In the genomic region with DNA sequence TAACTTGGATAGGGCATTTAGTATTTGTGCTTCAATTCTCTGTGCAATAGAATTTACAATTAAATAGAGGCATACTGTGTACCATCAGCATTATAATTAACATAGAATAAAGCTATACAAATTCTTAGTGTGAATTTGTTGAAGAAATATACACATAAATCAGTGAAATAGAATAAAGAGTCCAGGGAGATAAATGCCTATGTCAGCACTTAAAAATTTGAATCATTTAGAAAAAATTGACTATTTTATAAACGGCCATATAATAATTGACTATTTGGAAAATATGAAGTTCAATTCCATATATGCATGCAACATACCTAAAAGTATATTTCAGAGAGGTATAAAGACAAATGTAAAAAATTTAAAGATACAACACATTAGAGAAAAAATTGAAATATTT, we compare ENCODE assay signal across 22 cellular contexts.
A peak's percentile ranks its signal among the peaks of the same experiment; 100 is the strongest.
DNase-seq lines count a peak whose midpoint lies in the region; ATAC-seq, FAIRE-seq and TF ChIP-seq lines count a peak whose summit lies in the region.
"Had no signal": no experiment of that assay in that cellular context is flagged by ENCODE, and none has a peak within 500 bp of the region (broad histone marks: within the 10 kb centered on the region; RNA-seq: fewer than 3 reads in every experiment).

No MANE protein-coding gene starts in this region.

- H3K9ac ChIP-seq in H1 (replicated peaks in 1 of 4; ENCODE audit: extremely low read depth in 1 of 4, low read depth in 3 of 4, low read length in 3 of 4) (no peak overlapping the region), trophoblast cell (ENCODE audit: low read length) (no peak overlapping the region)
- H3K9ac ChIP-seq: BLaER1 treated with 17β-estradiol and CSF1 and Interleukin-3, amounts not matched to agents 10 nM and 100 nM had no signal

- H3K79me2 ChIP-seq in GM23338 (replicated peaks; ENCODE audit: insufficient read depth) = no peaks in the 10 kb centered on the region
- no peaks in the 10 kb centered on the region for H3K79me2 ChIP-seq in H1 (ENCODE audit: control insufficient read depth in 1 of 2, insufficient read depth in 2 of 2, low read length in 2 of 2)
- H3K79me2 ChIP-seq in trophoblast cell (ENCODE audit: control insufficient read depth, insufficient read depth, low read length, poor library complexity) = no peaks in the 10 kb centered on the region

- no peak overlapping the region for H3K18ac ChIP-seq in H1 (ENCODE audit: extremely low read depth, low read length)
- no peak overlapping the region for H3K18ac ChIP-seq in trophoblast cell (ENCODE audit: low read length)

- H3K56ac ChIP-seq in H1 (replicated peaks; ENCODE audit: insufficient read length, low read depth, low read length) = no peak overlapping the region

- no peak overlapping the region for H4K8ac ChIP-seq in H1 (ENCODE audit: extremely low read depth, insufficient read depth, low read length)
- no peak overlapping the region for H4K8ac ChIP-seq in trophoblast cell (ENCODE audit: low read depth, low read length)

- H2BK15ac ChIP-seq in H1 (ENCODE audit: low read length) = no peak overlapping the region

- no peak for TF ChIP-seq CTCF in A549 (IDR thresholded peaks at IDR 0.05)
- TF ChIP-seq CTCF in GM23338 (conservative IDR thresholded peaks at IDR 0.05; ENCODE audit: low read depth in 2 of 2) = no peak
- no peak for TF ChIP-seq CTCF in H1 (IDR thresholded peaks at IDR 0.05; ENCODE audit: control extremely low read depth in 1 of 3, insufficient read depth in 1 of 3, low read depth in 1 of 3, low read length in 3 of 3)

- intact Hi-C loops in Right ventricle myocardium superior (cut with DNase I) = no loop called here

- no peaks in the 10 kb centered on the region for H3K79me1 ChIP-seq in H1 (ENCODE audit: low read depth, low read length)
- no peaks in the 10 kb centered on the region for H3K79me1 ChIP-seq in trophoblast cell (ENCODE audit: low read length)

- H2BK120ac ChIP-seq in H1 (replicated peaks; ENCODE audit: low read depth, low read length) (no peak overlapping the region), trophoblast cell (ENCODE audit: insufficient read depth, low read length, poor library complexity) (no peak overlapping the region)

- H4K12ac ChIP-seq in trophoblast cell (ENCODE audit: low read depth, low read length) = no peak overlapping the region

- H3K36me3 Mint-ChIP-seq in GM23338 (ENCODE audit: low read depth) = no peaks in the 10 kb centered on the region
- H3K36me3 Mint-ChIP-seq: CD8-positive, alpha-beta T cell had no signal

- ATAC-seq in A549 (no peak), GM23338 (no peak), HG03108 (IDR thresholded peaks at IDR 0.05; ENCODE audit: unreplicated experiment) (no peak), Right ventricle myocardium superior (ENCODE audit: poor library complexity) (no peak)
- ATAC-seq: CD8-positive, alpha-beta T cell had no signal

- CTCF ChIA-PET in A549 (lab: Yijun Ruan, JAX) (no interaction called here), H1 (lab: Charles Lee; ENCODE audit: partially characterized antibody) (no interaction called here)

- no peak overlapping the region for H3K14ac ChIP-seq in H1 (ENCODE audit: insufficient read length)
- H3K14ac ChIP-seq in trophoblast cell (ENCODE audit: low read length) = no peak overlapping the region

- H3K9me3 ChIP-seq in A549 (no peaks in the 10 kb centered on the region), H1 (ENCODE audit: insufficient read depth in 2 of 2, low read depth in 1 of 2, low read length in 1 of 2) (no peaks in the 10 kb centered on the region), trophoblast cell (ENCODE audit: insufficient read depth, low read depth, low read length) (no peaks in the 10 kb centered on the region)
- H3K9me3 ChIP-seq: Caco-2 had no signal

- WGBS in A549 (ENCODE audit: missing lambda C conversion rate) = 24% methylated on average over 1 of the region's 1 CpG
- WGBS in H1 (ENCODE audit: extremely low coverage in 1 of 2, insufficient coverage in 1 of 2, insufficient read length in 1 of 2, insufficient replicate concordance in 2 of 2, low coverage in 1 of 2, low lambda C conversion rate in 2 of 2, missing lambda C conversion rate in 1 of 2), 2 experiments = 85% methylated on average over 1 of the region's 1 CpG; no CpG with 5 or more reads in 1 of the 2 experiments
- no CpG with 5 or more reads among the region's 1 CpG for WGBS in trophoblast cell (ENCODE audit: extremely low coverage, insufficient coverage, insufficient read length)

- H2AFZ ChIP-seq in GM23338 = no peak overlapping the region
- no peak overlapping the region for H2AFZ ChIP-seq in H1 (ENCODE audit: low read length)
- H2AFZ ChIP-seq in trophoblast cell (ENCODE audit: insufficient read depth, low read length, poor library complexity) = no peak overlapping the region

- H2AK5ac ChIP-seq in H1 (ENCODE audit: low read depth, low read length) (no peak overlapping the region), trophoblast cell (ENCODE audit: low read length) (no peak overlapping the region)

- H3K4me2 ChIP-seq in A549 = no peak overlapping the region
- H3K4me2 ChIP-seq in GM23338 = 0 out of 2 replicates have a peak overlapping the region, but pooled peaks have one; percentile 27
- no peak overlapping the region; a peak in 1 of 4 replicates for H3K4me2 ChIP-seq in H1 (ENCODE audit: insufficient read depth in 1 of 2, low read depth in 2 of 2, low read length in 2 of 2)
- H3K4me2 ChIP-seq in trophoblast cell (ENCODE audit: low read length) = no peak overlapping the region
- H3K4me2 ChIP-seq: BLaER1 treated with 17β-estradiol and CSF1 and Interleukin-3, amounts not matched to agents 10 nM and 100 nM had no signal

- H3K4me3 ChIP-seq in A549 (no peak overlapping the region), GM23338 (no peak overlapping the region), H1 (ENCODE audit: extremely low read depth in 1 of 4, insufficient read depth in 2 of 4, low read depth in 3 of 4, low read length in 4 of 4) (no peak overlapping the region), trophoblast cell (ENCODE audit: low read depth, low read length) (no peak overlapping the region)
- H3K4me3 ChIP-seq: BLaER1 treated with 17β-estradiol and CSF1 and Interleukin-3, amounts not matched to agents 10 nM and 100 nM had no signal

- TF ChIP-seq POLR2A in A549 (IDR thresholded peaks at IDR 0.05; ENCODE audit: low read length) (no peak), H1 (IDR thresholded peaks at IDR 0.05; ENCODE audit: control extremely low read depth in 1 of 2, low read depth in 2 of 2, low read length in 2 of 2) (no peak)

- no peaks in the 10 kb centered on the region for H3F3A ChIP-seq in GM23338 (replicated peaks; ENCODE audit: low read depth)

- H4K91ac ChIP-seq in H1 (replicated peaks; ENCODE audit: insufficient read length, low read length) = no peak overlapping the region
- no peak overlapping the region for H4K91ac ChIP-seq in trophoblast cell (ENCODE audit: low read depth, low read length)

- H3K36me3 ChIP-seq in GM23338 (ENCODE audit: insufficient read depth) (no peaks in the 10 kb centered on the region), H1 (ENCODE audit: control insufficient read depth in 2 of 4, insufficient read depth in 4 of 4, low read length in 3 of 4) (no peaks in the 10 kb centered on the region), trophoblast cell (ENCODE audit: control insufficient read depth in 1 of 2, insufficient read depth in 2 of 2, low read length in 2 of 2) (no peaks in the 10 kb centered on the region)
- H3K36me3 ChIP-seq: BLaER1 treated with 17β-estradiol and CSF1 and Interleukin-3, amounts not matched to agents 10 nM and 100 nM had no signal

- no peak overlapping the region for H3K4ac ChIP-seq in H1 (replicated peaks; ENCODE audit: insufficient read length, low read depth, low read length)
- no peak overlapping the region for H3K4ac ChIP-seq in trophoblast cell (ENCODE audit: low read depth, low read length)

- no peak overlapping the region for H3K23ac ChIP-seq in H1 (ENCODE audit: insufficient read length)
- H3K23ac ChIP-seq in trophoblast cell (ENCODE audit: low read length) = no peak overlapping the region

- DNase-seq in A549 (ENCODE audit: low read depth in 1 of 2, low spot score in 1 of 2) (no peak), GM23338 (ENCODE audit: low spot score) (no peak), H1 (ENCODE audit: low read depth in 1 of 2, low spot score in 2 of 2) (no peak), pons (ENCODE audit: low spot score) (no peak), Right ventricle myocardium superior (no peak), trophoblast cell (no peak)
- DNase-seq: 8988T; AML-193; Caco-2; Calu3; CD4-positive, alpha-beta T cell; CD8-positive, alpha-beta T cell; DMS79 treated with DMSO at 0.1 percent for 48 hours; GF-D8 had no signal

- H3K27ac ChIP-seq in A549 = no peak overlapping the region
- H3K27ac ChIP-seq in GM23338 (ENCODE audit: low read depth) = no peak overlapping the region
- H3K27ac ChIP-seq in H1 (ENCODE audit: low read depth, low read length) = no peak overlapping the region
- H3K27ac ChIP-seq in trophoblast cell (ENCODE audit: low read depth, low read length) = no peak overlapping the region
- H3K27ac ChIP-seq: BLaER1 treated with 17β-estradiol and CSF1 and Interleukin-3, amounts not matched to agents 10 nM and 100 nM; C4-2B had no signal

- H3K9me2 ChIP-seq in GM23338 (ENCODE audit: insufficient read depth) = no peaks in the 10 kb centered on the region

- H3K4me1 Mint-ChIP-seq in GM23338 = peaks cover 12% of the 10 kb centered on the region
- H3K4me1 Mint-ChIP-seq: B cell had no signal

- H3K27me3 Mint-ChIP-seq in GM23338 (ENCODE audit: insufficient read depth, low read depth, poor library complexity) = no peaks in the 10 kb centered on the region
- H3K27me3 Mint-ChIP-seq: B cell; CD4-positive, alpha-beta T cell had no signal

- H3K9me3 Mint-ChIP-seq in GM23338 = no peaks in the 10 kb centered on the region
- H3K9me3 Mint-ChIP-seq: CD4-positive, alpha-beta T cell; CD8-positive, alpha-beta T cell had no signal

- H2BK5ac ChIP-seq in H1 (ENCODE audit: low read depth, low read length) (no peak overlapping the region), trophoblast cell (ENCODE audit: low read depth, low read length, poor library complexity) (no peak overlapping the region)

- H3K27ac Mint-ChIP-seq in GM23338 = no peak overlapping the region
- H3K27ac Mint-ChIP-seq: B cell; CD4-positive, alpha-beta T cell; CD8-positive, alpha-beta T cell had no signal

- H3K4me1 ChIP-seq in A549 = no peaks in the 10 kb centered on the region
- H3K4me1 ChIP-seq in GM23338 (ENCODE audit: insufficient read depth) = peaks cover 9% of the 10 kb centered on the region
- no peaks in the 10 kb centered on the region; a peak in 1 of 7 replicates for H3K4me1 ChIP-seq in H1 (replicated peaks in 1 of 4; ENCODE audit: control insufficient read depth in 3 of 4, insufficient read depth in 4 of 4, low read length in 3 of 4)
- H3K4me1 ChIP-seq in trophoblast cell (ENCODE audit: control insufficient read depth in 1 of 2, insufficient read depth in 2 of 2, low read length in 2 of 2) = no peaks in the 10 kb centered on the region
- H3K4me1 ChIP-seq: Caco-2 had no signal

- H3K4me3 Mint-ChIP-seq in GM23338 = no peak overlapping the region
- H3K4me3 Mint-ChIP-seq: B cell; CD4-positive, alpha-beta T cell; CD8-positive, alpha-beta T cell had no signal

- H3K27me3 ChIP-seq in GM23338 (ENCODE audit: insufficient read depth) (no peaks in the 10 kb centered on the region), H1 (replicated peaks in 1 of 4; ENCODE audit: control insufficient read depth in 3 of 4, extremely low read depth in 1 of 4, insufficient read depth in 3 of 4, low read length in 3 of 4) (no peaks in the 10 kb centered on the region), trophoblast cell (ENCODE audit: insufficient read depth, low read length) (no peaks in the 10 kb centered on the region)
- H3K27me3 ChIP-seq: BLaER1 treated with 17β-estradiol and CSF1 and Interleukin-3, amounts not matched to agents 10 nM and 100 nM had no signal

- H4K20me1 ChIP-seq in GM23338 (replicated peaks; ENCODE audit: insufficient read depth) = no peaks in the 10 kb centered on the region
- H4K20me1 ChIP-seq in H1 (replicated peaks in 1 of 2; ENCODE audit: control insufficient read depth in 1 of 2, insufficient read depth in 2 of 2, low read length in 2 of 2) = no peaks in the 10 kb centered on the region
- H4K20me1 ChIP-seq: BLaER1 treated with 17β-estradiol and CSF1 and Interleukin-3, amounts not matched to agents 10 nM and 100 nM had no signal

- TF ChIP-seq RAD21 in A549 (conservative IDR thresholded peaks at IDR 0.05 in 1 of 2, IDR thresholded peaks at IDR 0.05 in 1 of 2) (no peak), H1 (IDR thresholded peaks at IDR 0.05 in 1 of 2, conservative IDR thresholded peaks at IDR 0.05 in 1 of 2; ENCODE audit: low read depth in 2 of 2, low read length in 2 of 2) (no peak)

- TF ChIP-seq EP300 in A549 (IDR thresholded peaks at IDR 0.05) (no peak), H1 (IDR thresholded peaks at IDR 0.05; ENCODE audit: borderline replicate concordance in 1 of 2, low read depth in 2 of 2, low read length in 2 of 2) (no peak)

- no peaks in the 10 kb centered on the region for H3K23me2 ChIP-seq in H1 (ENCODE audit: low read depth, low read length)

- no peak for FAIRE-seq in A549 (lab: Jason Lieb, UNC)
- peak; percentile 19 for FAIRE-seq in TTC549 (lab: Jason Lieb, UNC)
- no peak for FAIRE-seq in H1 (lab: Jason Lieb, UNC)
- FAIRE-seq: D721Med, GM12891, GM19239 had no signal

- H2BK12ac ChIP-seq in H1 (ENCODE audit: low read depth, low read length) (no peak overlapping the region), trophoblast cell (ENCODE audit: low read length) (no peak overlapping the region)

- POLR2A ChIA-PET in A549 (lab: Yijun Ruan, JAX) (no interaction called here), H1 (lab: Charles Lee; ENCODE audit: partially characterized antibody) (no interaction called here)

- H2BK20ac ChIP-seq in H1 (ENCODE audit: low read length) = no peak overlapping the region

- H4K5ac ChIP-seq in H1 (ENCODE audit: insufficient read length, low read depth, low read length) = no peak overlapping the region
